In genomic region chr4:146273204-146273901, GRCh38 we compare ENCODE assay signal across 13 cellular contexts. TPM values are rescaled to one million over a fixed set of nuclear protein-coding genes. Genes with fewer than 3 reads are reported as not detected.
DNase-seq lines count a peak whose midpoint lies in the region; ATAC-seq and TF ChIP-seq lines count a peak whose summit lies in the region.
"Had no signal": no experiment of that assay in that cellular context is flagged by ENCODE, and none has a peak within 500 bp of the region (broad histone marks: within the 10 kb centered on the region; RNA-seq: fewer than 3 reads in every experiment).

No MANE protein-coding gene starts in this region.

- no peak for TF ChIP-seq CTCF in neural progenitor cell (IDR thresholded peaks at IDR 0.05)

- H3K9ac ChIP-seq in neural progenitor cell, result no peak overlapping the region
- H3K9ac ChIP-seq: parathyroid adenoma had no signal

- no peaks in the 10 kb centered on the region for H3K4me1 ChIP-seq in neural progenitor cell
- H3K4me1 ChIP-seq: parathyroid adenoma had no signal

- no peak overlapping the region for H3K4me3 ChIP-seq in neural progenitor cell

- no peak overlapping the region for H3K4me2 ChIP-seq in neural progenitor cell

- H3K79me2 ChIP-seq in neural progenitor cell (ENCODE audit: low read depth), result no peaks in the 10 kb centered on the region
- H3K79me2 ChIP-seq: parathyroid adenoma had no signal

- H3K27me3 Mint-ChIP-seq in neural progenitor cell (ENCODE audit: insufficient read depth, low read depth), result no peaks in the 10 kb centered on the region

- in situ Hi-C loops in G401 (cut with HindIII; ENCODE audit: low sequenced_read_pairs), result no loop called here

- no peaks in the 10 kb centered on the region for H3K36me3 ChIP-seq in neural progenitor cell

- no peak overlapping the region for H3K27ac Mint-ChIP-seq in neural progenitor cell

- no peak overlapping the region for H3K4me3 Mint-ChIP-seq in neural progenitor cell

- H3K36me3 Mint-ChIP-seq in neural progenitor cell, result no peaks in the 10 kb centered on the region

- H4K20me1 ChIP-seq in neural progenitor cell (ENCODE audit: low read depth), result no peaks in the 10 kb centered on the region

- H3K9me3 Mint-ChIP-seq in neural progenitor cell, result no peaks in the 10 kb centered on the region

- H2AFZ ChIP-seq in neural progenitor cell (replicated peaks), result no peak overlapping the region
- H2AFZ ChIP-seq: parathyroid adenoma had no signal

- peak; percentile 80 for ATAC-seq in GM18519 (IDR thresholded peaks at IDR 0.05; ENCODE audit: low FRiP score, unreplicated experiment)
- ATAC-seq in GM19452 (IDR thresholded peaks at IDR 0.05; ENCODE audit: unreplicated experiment), result peak; percentile 65
- peak; percentile 75 for ATAC-seq in HG02885 (IDR thresholded peaks at IDR 0.05; ENCODE audit: poor library complexity, unreplicated experiment)
- ATAC-seq in HG03575 (IDR thresholded peaks at IDR 0.05; ENCODE audit: extremely low read depth, insufficient number of reproducible peaks, low FRiP score, unreplicated experiment), result peak; percentile 81
- ATAC-seq: left ventricle myocardium superior had no signal

- H3K27me3 ChIP-seq in neural progenitor cell, result no peaks in the 10 kb centered on the region

- DNase-seq in NOMO-1 (lab: John Stamatoyannopoulos, UW; ENCODE audit: unreplicated experiment in 2 of 2) (no peak), AG08396 (ENCODE audit: low spot score) (no peak), G401 (ENCODE audit: low spot score) (no peak), neural progenitor cell (ENCODE audit: low spot score) (no peak)
- DNase-seq: cerebellar nuclear complex, left ventricle myocardium superior, T-helper 1 cell had no signal

- no peaks in the 10 kb centered on the region for H3K4me1 Mint-ChIP-seq in neural progenitor cell

- no peaks in the 10 kb centered on the region for H3K9me3 ChIP-seq in neural progenitor cell (ENCODE audit: low read depth)

- no peak overlapping the region for H3K27ac ChIP-seq in neural progenitor cell
- H3K27ac ChIP-seq: parathyroid adenoma had no signal

- no peaks in the 10 kb centered on the region for H3F3A ChIP-seq in neural progenitor cell (ENCODE audit: low read depth)

RNA-seq across cellular contexts. Expression of gene REELD1, which starts 59.0 kb away (rescaled TPM):
- total RNA-seq in G401 (2014; rRNA removed; shearing (Covaris generic)), result not detected in 2 replicates
- 0.06 TPM in 1 of 2 replicates, not detected in the other for total RNA-seq in neural progenitor cell (ENCODE audit: low replicate concordance)
- total RNA-seq: fibroblast of villous mesenchyme, left ventricle myocardium superior had no signal
